In genomic region chr17:50080096-50080480, GRCh38 we compare ENCODE assay signal across 2 cellular contexts.
TF ChIP-seq lines count a peak whose summit lies in the region.

No MANE protein-coding gene starts in this region.

TF ChIP-seq in HEK293, 187 proteins besides CTCF, POLR2A, EP300 and RAD21:
- TF ChIP-seq ZNF175 (tag by site-specific recombination; IDR thresholded peaks at IDR 0.05) (no peak), ZNF138 (tag by site-specific recombination; IDR thresholded peaks at IDR 0.05; ENCODE audit: borderline replicate concordance) (no peak), ZNF155 (tag by site-specific recombination; IDR thresholded peaks at IDR 0.05) (no peak), SCRT1 (tag by site-specific recombination; IDR thresholded peaks at IDR 0.05; ENCODE audit: borderline replicate concordance) (no peak), ZNF302 (tag by site-specific recombination; IDR thresholded peaks at IDR 0.05; ENCODE audit: low read depth) (no peak), ZNF324 (tag by site-specific recombination; IDR thresholded peaks at IDR 0.05) (no peak), ZSCAN4 (tag by site-specific recombination; IDR thresholded peaks at IDR 0.05) (peak; percentile 28; the same call in 1 of the 2 replicates)
- TF ChIP-seq, protein P1, sequence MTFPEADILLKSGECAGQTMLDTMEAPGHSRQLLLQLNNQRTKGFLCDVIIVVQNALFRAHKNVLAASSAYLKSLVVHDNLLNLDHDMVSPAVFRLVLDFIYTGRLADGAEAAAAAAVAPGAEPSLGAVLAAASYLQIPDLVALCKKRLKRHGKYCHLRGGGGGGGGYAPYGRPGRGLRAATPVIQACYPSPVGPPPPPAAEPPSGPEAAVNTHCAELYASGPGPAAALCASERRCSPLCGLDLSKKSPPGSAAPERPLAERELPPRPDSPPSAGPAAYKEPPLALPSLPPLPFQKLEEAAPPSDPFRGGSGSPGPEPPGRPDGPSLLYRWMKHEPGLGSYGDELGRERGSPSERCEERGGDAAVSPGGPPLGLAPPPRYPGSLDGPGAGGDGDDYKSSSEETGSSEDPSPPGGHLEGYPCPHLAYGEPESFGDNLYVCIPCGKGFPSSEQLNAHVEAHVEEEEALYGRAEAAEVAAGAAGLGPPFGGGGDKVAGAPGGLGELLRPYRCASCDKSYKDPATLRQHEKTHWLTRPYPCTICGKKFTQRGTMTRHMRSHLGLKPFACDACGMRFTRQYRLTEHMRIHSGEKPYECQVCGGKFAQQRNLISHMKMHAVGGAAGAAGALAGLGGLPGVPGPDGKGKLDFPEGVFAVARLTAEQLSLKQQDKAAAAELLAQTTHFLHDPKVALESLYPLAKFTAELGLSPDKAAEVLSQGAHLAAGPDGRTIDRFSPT (tag by site-specific recombination; IDR thresholded peaks at IDR 0.05): 0 out of 2 replicates have a peak, but pooled peaks have one; percentile 51

TF ChIP-seq in HepG2, 621 proteins besides CTCF, POLR2A, EP300 and RAD21:
- TF ChIP-seq ZNF780A (CRISPR knock-in tag; IDR thresholded peaks at IDR 0.05): 0 out of 2 replicates have a peak, but pooled peaks have one; percentile 7
- 0 out of 2 replicates have a peak, but pooled peaks have one; percentile 36 for TF ChIP-seq EED (CRISPR knock-in tag; IDR thresholded peaks at IDR 0.05)
- no peak for TF ChIP-seq KLF11 (CRISPR knock-in tag; IDR thresholded peaks at IDR 0.05)
- TF ChIP-seq, protein P2, sequence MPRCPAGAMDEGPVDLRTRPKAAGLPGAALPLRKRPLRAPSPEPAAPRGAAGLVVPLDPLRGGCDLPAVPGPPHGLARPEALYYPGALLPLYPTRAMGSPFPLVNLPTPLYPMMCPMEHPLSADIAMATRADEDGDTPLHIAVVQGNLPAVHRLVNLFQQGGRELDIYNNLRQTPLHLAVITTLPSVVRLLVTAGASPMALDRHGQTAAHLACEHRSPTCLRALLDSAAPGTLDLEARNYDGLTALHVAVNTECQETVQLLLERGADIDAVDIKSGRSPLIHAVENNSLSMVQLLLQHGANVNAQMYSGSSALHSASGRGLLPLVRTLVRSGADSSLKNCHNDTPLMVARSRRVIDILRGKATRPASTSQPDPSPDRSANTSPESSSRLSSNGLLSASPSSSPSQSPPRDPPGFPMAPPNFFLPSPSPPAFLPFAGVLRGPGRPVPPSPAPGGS (CRISPR knock-in tag; IDR thresholded peaks at IDR 0.05): no peak
- peak; percentile 30; the same call in 1 of the 2 replicates for TF ChIP-seq THAP9 (CRISPR knock-in tag; IDR thresholded peaks at IDR 0.05; ENCODE audit: borderline replicate concordance)
- TF ChIP-seq TBX2 (CRISPR knock-in tag; IDR thresholded peaks at IDR 0.05; ENCODE audit: borderline replicate concordance): no peak
- TF ChIP-seq MXD1 (CRISPR knock-in tag; IDR thresholded peaks at IDR 0.05): no peak
- TF ChIP-seq ZNF772 (CRISPR knock-in tag; IDR thresholded peaks at IDR 0.05): no peak
- no peak for TF ChIP-seq TSC22D2 (CRISPR knock-in tag; IDR thresholded peaks at IDR 0.05; ENCODE audit: borderline replicate concordance)
- TF ChIP-seq ZNF44 (CRISPR knock-in tag; IDR thresholded peaks at IDR 0.05): no peak
- TF ChIP-seq MATR3 (CRISPR knock-in tag; IDR thresholded peaks at IDR 0.05): no peak
- TF ChIP-seq AHR (CRISPR knock-in tag; IDR thresholded peaks at IDR 0.05): no peak
- TF ChIP-seq ZNF138 (CRISPR knock-in tag; IDR thresholded peaks at IDR 0.05; ENCODE audit: low read depth): peak; percentile 40; the same call in 1 of the 2 replicates
- no peak for TF ChIP-seq IRF2 (CRISPR knock-in tag; IDR thresholded peaks at IDR 0.05)
- no peak for TF ChIP-seq JARID2 (CRISPR knock-in tag; IDR thresholded peaks at IDR 0.05; ENCODE audit: insufficient replicate concordance)
- no peak for TF ChIP-seq KDM4B (CRISPR knock-in tag; IDR thresholded peaks at IDR 0.05)
- TF ChIP-seq ZNF276 (CRISPR knock-in tag; IDR thresholded peaks at IDR 0.05; ENCODE audit: low read depth): no peak
- no peak for TF ChIP-seq STAG1 (CRISPR knock-in tag; IDR thresholded peaks at IDR 0.05)
- TF ChIP-seq ZFP41 (CRISPR knock-in tag; IDR thresholded peaks at IDR 0.05; ENCODE audit: borderline replicate concordance): no peak
- TF ChIP-seq NONO (IDR thresholded peaks at IDR 0.05): no peak
- TF ChIP-seq NONO (CRISPR knock-in tag; conservative IDR thresholded peaks at IDR 0.05): no peak
- no peak for TF ChIP-seq ZMYM4 (CRISPR knock-in tag; IDR thresholded peaks at IDR 0.05)
- no peak for TF ChIP-seq ARNTL (CRISPR knock-in tag; IDR thresholded peaks at IDR 0.05)
- no peak for TF ChIP-seq ZNF124 (CRISPR knock-in tag; IDR thresholded peaks at IDR 0.05)
- no peak for TF ChIP-seq ZNF543 (CRISPR knock-in tag; IDR thresholded peaks at IDR 0.05)
- no peak for TF ChIP-seq ZNF563 (CRISPR knock-in tag; IDR thresholded peaks at IDR 0.05)
- TF ChIP-seq ZNF331 (CRISPR knock-in tag; IDR thresholded peaks at IDR 0.05): no peak
- no peak for TF ChIP-seq ZNF7 (CRISPR knock-in tag; IDR thresholded peaks at IDR 0.05)
- no peak for TF ChIP-seq ZNF10 (CRISPR knock-in tag; IDR thresholded peaks at IDR 0.05; ENCODE audit: borderline replicate concordance, low read depth)
- no peak for TF ChIP-seq RBM39 (IDR thresholded peaks at IDR 0.05; ENCODE audit: low read depth, low read length, poor library complexity, severe bottlenecking)
- no peak for TF ChIP-seq GTF3A (CRISPR knock-in tag; conservative IDR thresholded peaks at IDR 0.05)
- no peak for TF ChIP-seq PRDM15 (CRISPR knock-in tag; IDR thresholded peaks at IDR 0.05)
- TF ChIP-seq ZNF225 (CRISPR knock-in tag; IDR thresholded peaks at IDR 0.05): 0 out of 2 replicates have a peak, but pooled peaks have one; percentile 23
- TF ChIP-seq GZF1 (CRISPR knock-in tag; IDR thresholded peaks at IDR 0.05): no peak
- TF ChIP-seq, protein P3, sequence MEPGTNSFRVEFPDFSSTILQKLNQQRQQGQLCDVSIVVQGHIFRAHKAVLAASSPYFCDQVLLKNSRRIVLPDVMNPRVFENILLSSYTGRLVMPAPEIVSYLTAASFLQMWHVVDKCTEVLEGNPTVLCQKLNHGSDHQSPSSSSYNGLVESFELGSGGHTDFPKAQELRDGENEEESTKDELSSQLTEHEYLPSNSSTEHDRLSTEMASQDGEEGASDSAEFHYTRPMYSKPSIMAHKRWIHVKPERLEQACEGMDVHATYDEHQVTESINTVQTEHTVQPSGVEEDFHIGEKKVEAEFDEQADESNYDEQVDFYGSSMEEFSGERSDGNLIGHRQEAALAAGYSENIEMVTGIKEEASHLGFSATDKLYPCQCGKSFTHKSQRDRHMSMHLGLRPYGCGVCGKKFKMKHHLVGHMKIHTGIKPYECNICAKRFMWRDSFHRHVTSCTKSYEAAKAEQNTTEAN (CRISPR knock-in tag; conservative IDR thresholded peaks at IDR 0.05): no peak
- no peak for TF ChIP-seq NR2C2 (CRISPR knock-in tag; IDR thresholded peaks at IDR 0.05; ENCODE audit: borderline replicate concordance)
- TF ChIP-seq HNRNPL (IDR thresholded peaks at IDR 0.05; ENCODE audit: low read depth, low read length): no peak
- 0 out of 2 replicates have a peak, but pooled peaks have one; percentile 47 for TF ChIP-seq ZNF207 (IDR thresholded peaks at IDR 0.05; ENCODE audit: borderline replicate concordance)
- no peak for TF ChIP-seq CCDC6 (CRISPR knock-in tag; IDR thresholded peaks at IDR 0.05)
- TF ChIP-seq PITX1 (CRISPR knock-in tag; IDR thresholded peaks at IDR 0.05): no peak
- no peak for TF ChIP-seq ZEB1 (IDR thresholded peaks at IDR 0.05; ENCODE audit: insufficient replicate concordance, low read depth)
- TF ChIP-seq, protein P4, sequence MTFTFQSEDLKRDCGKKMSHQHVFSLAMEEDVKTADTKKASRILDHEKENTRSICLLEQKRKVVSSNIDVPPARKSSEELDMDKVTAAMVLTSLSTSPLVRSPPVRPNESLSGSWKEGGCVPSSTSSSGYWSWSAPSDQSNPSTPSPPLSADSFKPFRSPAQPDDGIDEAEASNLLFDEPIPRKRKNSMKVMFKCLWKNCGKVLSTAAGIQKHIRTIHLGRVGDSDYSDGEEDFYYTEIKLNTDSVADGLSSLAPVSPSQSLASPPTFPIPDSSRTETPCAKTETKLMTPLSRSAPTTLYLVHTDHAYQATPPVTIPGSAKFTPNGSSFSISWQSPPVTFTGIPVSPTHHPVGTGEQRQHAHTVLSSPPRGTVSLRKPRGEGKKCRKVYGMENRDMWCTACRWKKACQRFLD (CRISPR knock-in tag; IDR thresholded peaks at IDR 0.05; ENCODE audit: borderline replicate concordance): no peak
- TF ChIP-seq THAP8 (CRISPR knock-in tag; IDR thresholded peaks at IDR 0.05; ENCODE audit: borderline replicate concordance): no peak
- TF ChIP-seq HDAC2 (CRISPR knock-in tag; IDR thresholded peaks at IDR 0.05): no peak
- TF ChIP-seq ZFP82 (CRISPR knock-in tag; IDR thresholded peaks at IDR 0.05; ENCODE audit: borderline replicate concordance): no peak
